Comparison of ENCODE assay signal across 10 cellular contexts in the genomic region with DNA sequence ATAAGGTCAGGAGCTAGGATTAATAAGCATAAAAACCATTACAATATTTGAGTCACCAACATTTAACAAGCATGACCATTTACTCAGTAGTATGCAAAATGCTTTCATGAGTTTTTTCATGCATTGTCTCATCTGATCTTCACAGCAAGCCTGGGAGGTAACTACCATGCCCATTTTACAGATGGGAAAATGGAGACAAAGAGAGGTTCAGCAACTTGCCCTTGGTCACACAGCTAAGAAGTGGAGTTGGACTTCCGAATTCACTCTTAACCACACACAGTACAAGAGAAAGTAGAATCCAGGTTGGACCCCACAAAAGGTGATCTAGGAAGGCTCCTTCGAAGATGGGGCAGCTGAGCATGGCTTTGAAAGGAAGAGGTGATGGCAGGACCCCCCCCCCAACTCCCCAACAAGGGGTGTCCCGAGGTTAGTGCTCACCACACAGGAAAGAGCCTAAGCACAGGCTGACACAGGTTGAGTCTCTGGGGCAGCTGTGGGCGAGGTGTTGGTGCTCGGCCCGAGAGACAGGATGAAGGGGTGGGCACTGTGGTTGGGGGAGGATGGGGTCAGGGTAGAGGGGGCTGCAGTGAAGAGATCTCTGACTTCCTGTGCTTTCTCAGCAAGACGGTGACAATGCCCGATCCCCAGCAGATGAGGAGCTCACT.
DNase-seq lines count a peak whose midpoint lies in the region; ATAC-seq and TF ChIP-seq lines count a peak whose summit lies in the region.
"Had no signal": no experiment of that assay in that cellular context is flagged by ENCODE, and none has a peak within 500 bp of the region (broad histone marks: within the 10 kb centered on the region; RNA-seq: fewer than 3 reads in every experiment).

No MANE protein-coding gene starts in this region.

- no peaks in the 10 kb centered on the region for H3K9me3 ChIP-seq in tibial artery

- H3K27ac ChIP-seq in tibial artery = peak overlapping the region; percentile 88 to 89

- no peaks in the 10 kb centered on the region for H3K9me3 Mint-ChIP-seq in activated T-cell treated with anti-CD3 and anti-CD28 coated beads, Interleukin-2, amount 50 U/mL, for 4 hours

- no peaks in the 10 kb centered on the region for H3K27me3 Mint-ChIP-seq in activated T-cell treated with anti-CD3 and anti-CD28 coated beads, Interleukin-2, amount 50 U/mL, for 4 hours (ENCODE audit: low read depth)

- H3K4me1 ChIP-seq in tibial artery = peaks cover 6 to 67% (median 42%) of the 10 kb centered on the region in 4 donors

- H3K4me3 ChIP-seq in tibial artery = no peak overlapping the region

- intact Hi-C loops in left colon (cut with DNase I, micrococcal nuclease) (no loop called here), tibial artery (cut with DNase I; ENCODE audit: low total_unique reads) (no loop called here)

- peak overlapping the region; percentile 42 for H3K4me3 Mint-ChIP-seq in activated T-cell treated with anti-CD3 and anti-CD28 coated beads, Interleukin-2, amount 50 U/mL, for 4 hours

- H3K36me3 Mint-ChIP-seq in activated T-cell treated with anti-CD3 and anti-CD28 coated beads, Interleukin-2, amount 50 U/mL, for 4 hours (ENCODE audit: insufficient read depth) = peaks cover 11% of the 10 kb centered on the region

- H3K36me3 ChIP-seq in tibial artery = no peaks in the 10 kb centered on the region

- no peak for TF ChIP-seq CTCF in tibial artery (IDR thresholded peaks at IDR 0.05)
- no peak for TF ChIP-seq CTCF in omental fat pad (IDR thresholded peaks at IDR 0.05)

- no peaks in the 10 kb centered on the region for H3K27me3 ChIP-seq in tibial artery

- peak; percentile 39 for DNase-seq in activated naive CD4-positive, alpha-beta T cell treated with Interleukin-2 at 50 U/mL for 16 hours
- DNase-seq in activated naive CD4-positive, alpha-beta T cell treated with anti-CD3 and anti-CD28 coated beads, Interleukin-2, amount 50 U/mL, for 16 hours = no peak
- DNase-seq in activated T-cell treated with anti-CD3 and anti-CD28 coated beads, Interleukin-2, amount 50 U/mL, for 4 hours = peak; percentile 14
- DNase-seq in left colon (peak in 1 of 2 donors; percentile 34), tibial artery (peak in 1 of 2 donors; percentile 40), NCI-H187 (lab: John Stamatoyannopoulos, UW) (no peak), NCI-H446 treated with DMSO at 0.1 percent for 48 hours (lab: John Stamatoyannopoulos, UW) (no peak), omental fat pad (ENCODE audit: low spot score) (no peak)
- DNase-seq: IMR-90, NCI-H2227 treated with DMSO at 0.1 percent for 48 hours had no signal

- peaks cover 93% of the 10 kb centered on the region for H3K4me1 Mint-ChIP-seq in activated T-cell treated with anti-CD3 and anti-CD28 coated beads, Interleukin-2, amount 50 U/mL, for 4 hours (ENCODE audit: low read depth)

- peak; percentile 47 to 58 for ATAC-seq in activated T-cell treated with anti-CD3 and anti-CD28 coated beads, Interleukin-2, amount 50 U/mL, for 4 hours
- ATAC-seq in left colon = peak; percentile 24
- ATAC-seq in omental fat pad (ENCODE audit: low FRiP score) = no peak

Comparison
In these comparisons a context has a peak if more than half of its experiments do, and no peak if none do; other contexts are left out.
1. DNase-seq: peak in activated naive CD4-positive, alpha-beta T cell treated with Interleukin-2 at 50 U/mL for 16 hours (single experiment) and activated T-cell treated with anti-CD3 and anti-CD28 coated beads, Interleukin-2, amount 50 U/mL, for 4 hours (single experiment); none in activated naive CD4-positive, alpha-beta T cell treated with anti-CD3 and anti-CD28 coated beads, Interleukin-2, amount 50 U/mL, for 16 hours (single experiment), NCI-H187 (0 of 2), NCI-H446 treated with DMSO at 0.1 percent for 48 hours (single experiment) and omental fat pad (single experiment).